ENCODE assay signal across 8 cellular contexts in genomic region chr1:91804546-91805023, GRCh38.
A peak's percentile ranks its signal among the peaks of the same experiment; 100 is the strongest.
DNase-seq lines count a peak whose midpoint lies in the region; ATAC-seq and TF ChIP-seq lines count a peak whose summit lies in the region.

No MANE protein-coding gene starts in this region.

- H3K36me3 Mint-ChIP-seq in CD4-positive, alpha-beta T cell (ENCODE audit: low read depth) = no peaks in the 10 kb centered on the region

- CTCF ChIA-PET in CD4-positive, alpha-beta T cell (lab: Charles Lee) = interaction anchor here (0.8 to 2.1 kb wide), 3 partner anchors 79 to 303 kb away, joined by 3 to 8 read pairs (median 7); partner anchors contain the start of genes CDC7 and TGFBR3

- H3K4me3 ChIP-seq in fibroblast of villous mesenchyme (ENCODE audit: low read depth, low read length) = no peak overlapping the region

- POLR2A ChIA-PET in CD4-positive, alpha-beta T cell (lab: Charles Lee) = interaction anchor here (0.7 to 4.2 kb wide), 12 partner anchors 8 to 304 kb away, joined by 3 to 21 read pairs (median 4); partner anchors contain the start of genes CDC7 and TGFBR3

- no peaks in the 10 kb centered on the region for H3K9me3 Mint-ChIP-seq in CD4-positive, alpha-beta T cell

- H3K27ac Mint-ChIP-seq in CD4-positive, alpha-beta T cell = peak overlapping the region; percentile 94

- intact Hi-C loops in CD4-positive, alpha-beta T cell (cut with DNase I, micrococcal nuclease) = loop anchor here (2.0 to 10.0 kb wide), 9 partner anchors 82 to 1158 kb away; partner anchors contain the start of genes TGFBR3 (in 2 of the 2), CDC7 (in 1 of the 2) and DIPK1A (in 1 of the 2)

- no peaks in the 10 kb centered on the region for H3K27me3 Mint-ChIP-seq in CD4-positive, alpha-beta T cell

- no peak for TF ChIP-seq CTCF in CD4-positive, alpha-beta T cell (IDR thresholded peaks at IDR 0.05)
- no peak for TF ChIP-seq CTCF in fibroblast of villous mesenchyme (IDR thresholded peaks at IDR 0.05; ENCODE audit: insufficient read depth, low read depth, low read length)

- peak overlapping the region; percentile 97 for H3K27ac ChIP-seq in CD4-positive, alpha-beta T cell (ENCODE audit: low read depth, low read length)

- no peaks in the 10 kb centered on the region for H3K9me3 ChIP-seq in CD4-positive, alpha-beta T cell (ENCODE audit: control insufficient read depth, low read length)

- H3K27me3 ChIP-seq in CD4-positive, alpha-beta T cell (ENCODE audit: control insufficient read depth, insufficient read depth, low read length) = no peaks in the 10 kb centered on the region

- peak; percentile 73 for ATAC-seq in CD4-positive, alpha-beta T cell (ENCODE audit: poor library complexity)
- ATAC-seq in HG03460 (IDR thresholded peaks at IDR 0.05; ENCODE audit: unreplicated experiment) (peak; percentile 19), HG03196 (IDR thresholded peaks at IDR 0.05; ENCODE audit: unreplicated experiment) (no peak), GM18517 (IDR thresholded peaks at IDR 0.05; ENCODE audit: unreplicated experiment) (no peak)

- peaks cover 46% of the 10 kb centered on the region for H3K4me1 Mint-ChIP-seq in CD4-positive, alpha-beta T cell (ENCODE audit: low read depth)

- peak overlapping the region; percentile 58 for H3K4me3 Mint-ChIP-seq in CD4-positive, alpha-beta T cell

- peak; percentile 60 to 96 (median 74) for DNase-seq in CD4-positive, alpha-beta T cell
- DNase-seq in activated CD8-positive, alpha-beta memory T cell treated with anti-CD3 and anti-CD28 coated beads for 48 hours (ENCODE audit: low read depth in 2 of 3, low spot score in 2 of 3) = peak; percentile 53 to 64 (median 63)
- peak; percentile 80 for DNase-seq in fibroblast of villous mesenchyme (ENCODE audit: low read depth)
- peak; percentile 59 for DNase-seq in stimulated activated CD8-positive, alpha-beta memory T cell treated with anti-CD3 and anti-CD28 coated beads, Interleukin-4, amount 100 ng/mL, for 24 hours (ENCODE audit: low read depth)
- DNase-seq in NCI-H2029 treated with DMSO at 0.1 percent for 48 hours (lab: John Stamatoyannopoulos, UW) = no peak

Comparison
In these comparisons a context has a peak if more than half of its experiments do, and no peak if none do; other contexts are left out.
1. ATAC-seq: peak in CD4-positive, alpha-beta T cell (single experiment) and HG03460 (single experiment); none in HG03196 (single experiment) and GM18517 (single experiment).